ENCODE assay signal across 23 cellular contexts in the genomic region with DNA sequence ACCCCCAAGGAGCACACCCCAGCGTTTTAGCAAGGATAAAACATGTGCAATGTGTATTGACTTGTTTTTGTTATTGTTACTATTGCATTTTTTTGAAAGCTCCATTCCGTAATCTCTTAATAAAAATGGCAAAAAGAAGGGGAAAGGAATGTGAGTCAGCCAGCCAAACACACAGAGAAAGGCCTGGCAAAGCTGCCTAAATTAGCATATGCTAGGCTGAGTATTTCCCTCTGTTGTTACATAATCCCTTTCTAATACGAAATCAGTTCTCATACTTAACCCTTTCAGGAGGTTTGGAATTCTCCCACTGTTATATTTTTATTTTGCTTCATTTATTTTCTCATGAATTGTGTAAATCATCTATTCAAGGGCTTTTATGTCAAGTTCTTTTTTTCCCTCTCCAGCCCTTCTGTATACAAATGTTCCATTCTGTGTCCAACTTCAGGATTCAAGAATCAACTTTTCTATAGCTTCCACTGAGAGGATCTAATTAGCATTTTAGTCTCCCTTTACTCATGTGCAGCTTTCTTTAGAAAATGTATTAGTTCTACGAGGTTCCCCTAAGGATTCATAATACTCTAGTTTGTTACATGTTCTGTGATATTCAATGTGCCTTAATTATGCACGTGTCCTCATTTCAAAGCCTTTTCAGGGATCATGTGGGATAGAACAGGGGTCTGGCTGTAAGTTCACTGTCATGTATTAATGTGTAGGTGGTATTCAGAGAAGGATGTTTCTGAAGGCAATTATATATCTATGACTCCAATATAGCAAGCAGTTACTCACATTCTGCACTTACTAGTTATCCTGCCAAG. TPM values are rescaled to one million over a fixed set of nuclear protein-coding genes. Genes with fewer than 3 reads are reported as not detected.
DNase-seq lines count a peak whose midpoint lies in the region; ATAC-seq and TF ChIP-seq lines count a peak whose summit lies in the region.
"Had no signal": no experiment of that assay in that cellular context is flagged by ENCODE, and none has a peak within 500 bp of the region (broad histone marks: within the 10 kb centered on the region; RNA-seq: fewer than 3 reads in every experiment).

No MANE protein-coding gene starts in this region.

- H3K4me3 ChIP-seq in psoas muscle = peak overlapping the region; percentile 54
- H3K4me3 ChIP-seq: right atrium auricular region had no signal

- in situ Hi-C loops in G401 (cut with HindIII; ENCODE audit: low sequenced_read_pairs) = no loop called here

- no peaks in the 10 kb centered on the region for H3K36me3 ChIP-seq in psoas muscle (ENCODE audit: insufficient read depth in 1 of 2, low read depth in 1 of 2)
- H3K36me3 ChIP-seq: right atrium auricular region had no signal

- no peaks in the 10 kb centered on the region for H3K9me3 ChIP-seq in psoas muscle
- H3K9me3 ChIP-seq: right atrium auricular region, SK-N-SH had no signal

- ATAC-seq in WTC11 = peak; percentile 79
- peak; percentile 51 to 70 (median 64) for ATAC-seq in psoas muscle
- no peak for ATAC-seq in GM18870 (IDR thresholded peaks at IDR 0.05; ENCODE audit: unreplicated experiment)
- ATAC-seq in GM21390 (IDR thresholded peaks at IDR 0.05; ENCODE audit: unreplicated experiment) = no peak
- ATAC-seq in GM21723 (IDR thresholded peaks at IDR 0.05; ENCODE audit: unreplicated experiment) = no peak

- H3K4me1 Mint-ChIP-seq in WTC11 = peaks cover 83% of the 10 kb centered on the region
- H3K4me1 Mint-ChIP-seq: immature natural killer cell, memory B cell had no signal

- H3K4me3 Mint-ChIP-seq in WTC11 = peak overlapping the region; percentile 39
- H3K4me3 Mint-ChIP-seq: activated naive CD8-positive, alpha-beta T cell; immature natural killer cell; memory B cell had no signal

- CTCF ChIA-PET in WTC11 (lab: Charles Lee) = interaction anchor here (1.0 to 1.3 kb wide), 2 partner anchors 9 to 25 kb away, joined by 3 to 4 read pairs; a partner anchor contains a TSS

- WGBS in psoas muscle, 3 donors = 7 to 13% (median 11%) methylated on average over 5 of the region's 5 CpGs

- peak overlapping the region; percentile 82 for H3K27ac Mint-ChIP-seq in WTC11
- H3K27ac Mint-ChIP-seq: activated naive CD8-positive, alpha-beta T cell; immature natural killer cell; memory B cell; nephron had no signal

- H3K27ac ChIP-seq in psoas muscle = peak overlapping the region; percentile 43
- H3K27ac ChIP-seq: right atrium auricular region had no signal

- intact Hi-C loops in psoas muscle (cut with DNase I) = loop anchor here in 1 of 2 donors (10.0 kb wide), 1 partner anchor 423 kb away; no protein-coding TSS in a partner anchor

- no peaks in the 10 kb centered on the region for H3K27me3 ChIP-seq in psoas muscle (ENCODE audit: insufficient read depth in 3 of 3, low read length in 2 of 3)
- H3K27me3 ChIP-seq: right atrium auricular region had no signal

- no peaks in the 10 kb centered on the region for H3K9me3 Mint-ChIP-seq in WTC11
- H3K9me3 Mint-ChIP-seq: nephron had no signal

- H3K27me3 Mint-ChIP-seq in WTC11 (ENCODE audit: low read depth) = no peaks in the 10 kb centered on the region
- H3K27me3 Mint-ChIP-seq: activated naive CD8-positive, alpha-beta T cell; memory B cell had no signal

- DNase-seq in G401 (ENCODE audit: low spot score) (peak; percentile 91), WTC11 (ENCODE audit: low spot score) (no peak), globus pallidus (ENCODE audit: low spot score) (peak; percentile 72), psoas muscle (no peak), NCI-H524 treated with DMSO at 0.1 percent for 48 hours (lab: John Stamatoyannopoulos, UW) (no peak)
- DNase-seq: activated CD4-positive, alpha-beta T cell treated with anti-CD3 and anti-CD28 coated beads, Interleukin-2, amount 50 U/mL, for 4 hours; activated T-cell treated with anti-CD3 and anti-CD28 coated beads, Interleukin-2, amount 50 U/mL, for 1 hour; COR-L47; HCEC 1CT; immature natural killer cell; NCI-H1694 treated with DMSO at 0.1 percent for 48 hours; NCI-H526; SK-N-SH; stimulated activated CD4-positive, alpha-beta T cell treated with anti-CD3 and anti-CD28 coated beads, Interleukin-1b, Interleukin-23, amount 100 ng/mL, for 48 hours had no signal

- H3K4me1 ChIP-seq in psoas muscle = no peaks in the 10 kb centered on the region

- POLR2A ChIA-PET in WTC11 (lab: Charles Lee) = interaction anchor here (1.7 kb wide), 1 partner anchor 9 kb away, joined by 5 read pairs; a partner anchor contains a TSS

- TF ChIP-seq CTCF in WTC11 (IDR thresholded peaks at IDR 0.05) (no peak), psoas muscle (IDR thresholded peaks at IDR 0.05) (no peak)

- H3K36me3 Mint-ChIP-seq in WTC11 = no peaks in the 10 kb centered on the region
- H3K36me3 Mint-ChIP-seq: activated naive CD8-positive, alpha-beta T cell; immature natural killer cell; memory B cell had no signal

TF ChIP-seq in WTC11, 78 proteins besides CTCF, POLR2A, EP300 and RAD21:
- TF ChIP-seq, protein P1, sequence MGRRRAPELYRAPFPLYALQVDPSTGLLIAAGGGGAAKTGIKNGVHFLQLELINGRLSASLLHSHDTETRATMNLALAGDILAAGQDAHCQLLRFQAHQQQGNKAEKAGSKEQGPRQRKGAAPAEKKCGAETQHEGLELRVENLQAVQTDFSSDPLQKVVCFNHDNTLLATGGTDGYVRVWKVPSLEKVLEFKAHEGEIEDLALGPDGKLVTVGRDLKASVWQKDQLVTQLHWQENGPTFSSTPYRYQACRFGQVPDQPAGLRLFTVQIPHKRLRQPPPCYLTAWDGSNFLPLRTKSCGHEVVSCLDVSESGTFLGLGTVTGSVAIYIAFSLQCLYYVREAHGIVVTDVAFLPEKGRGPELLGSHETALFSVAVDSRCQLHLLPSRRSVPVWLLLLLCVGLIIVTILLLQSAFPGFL (CRISPR knock-in tag; IDR thresholded peaks at IDR 0.05; ENCODE audit: borderline replicate concordance) = no peak
- TF ChIP-seq, protein P2, sequence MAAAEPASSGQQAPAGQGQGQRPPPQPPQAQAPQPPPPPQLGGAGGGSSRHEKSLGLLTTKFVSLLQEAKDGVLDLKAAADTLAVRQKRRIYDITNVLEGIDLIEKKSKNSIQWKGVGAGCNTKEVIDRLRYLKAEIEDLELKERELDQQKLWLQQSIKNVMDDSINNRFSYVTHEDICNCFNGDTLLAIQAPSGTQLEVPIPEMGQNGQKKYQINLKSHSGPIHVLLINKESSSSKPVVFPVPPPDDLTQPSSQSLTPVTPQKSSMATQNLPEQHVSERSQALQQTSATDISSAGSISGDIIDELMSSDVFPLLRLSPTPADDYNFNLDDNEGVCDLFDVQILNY (CRISPR knock-in tag; IDR thresholded peaks at IDR 0.05) = no peak
- no peak for TF ChIP-seq EMX1 (CRISPR knock-in tag; IDR thresholded peaks at IDR 0.05)
TF ChIP-seq in WTC11: peak in this region for 0.

RNA-seq across cellular contexts. Expression of a gene that starts 9.2 kb away (rescaled TPM):
- total RNA-seq in G401 (2014; rRNA removed; shearing (Covaris generic)) = not detected in 2 replicates
- total RNA-seq in WTC11 (2021) (18.8 to 24.1 TPM (median 21.3 TPM) in 3 replicates), psoas muscle (10 to 100 TPM in 1 of 4 donors, 1 to 10 TPM in 3; 5.1 to 15.7 (median 5.8) TPM)
- polyA plus RNA-seq in psoas muscle = 1 to 10 TPM; 3.6 to 9.9 (median 6.5) TPM
- total RNA-seq: HT1080, OCI-LY7 had no signal

Comparison
In these comparisons a context has a peak if more than half of its experiments do, and no peak if none do; other contexts are left out.
1. DNase-seq: peak in G401 (single experiment) and globus pallidus (single experiment); none in WTC11 (single experiment), psoas muscle (0 of 2) and NCI-H524 treated with DMSO at 0.1 percent for 48 hours (single experiment).
2. ATAC-seq: peak in WTC11 (single experiment) and psoas muscle (4 of 4); none in GM18870 (single experiment), GM21390 (single experiment) and GM21723 (single experiment).